Comparison of ENCODE assay signal across 1 cellular context in genomic region chr6:138996524-138996923, GRCh38.
TF ChIP-seq lines count a peak whose summit lies in the region.

No MANE protein-coding gene starts in this region.

TF ChIP-seq in IMR-90, 13 proteins besides CTCF, POLR2A, EP300 and RAD21 (continued from another document):
- no peak for TF ChIP-seq SMC3 (IDR thresholded peaks at IDR 0.05; ENCODE audit: low read depth, low read length)
- no peak for TF ChIP-seq MAZ (IDR thresholded peaks at IDR 0.05; ENCODE audit: borderline replicate concordance, low read depth, low read length)
- TF ChIP-seq BHLHE40 (IDR thresholded peaks at IDR 0.05; ENCODE audit: low read depth, low read length): no peak
- TF ChIP-seq, protein P1, sequence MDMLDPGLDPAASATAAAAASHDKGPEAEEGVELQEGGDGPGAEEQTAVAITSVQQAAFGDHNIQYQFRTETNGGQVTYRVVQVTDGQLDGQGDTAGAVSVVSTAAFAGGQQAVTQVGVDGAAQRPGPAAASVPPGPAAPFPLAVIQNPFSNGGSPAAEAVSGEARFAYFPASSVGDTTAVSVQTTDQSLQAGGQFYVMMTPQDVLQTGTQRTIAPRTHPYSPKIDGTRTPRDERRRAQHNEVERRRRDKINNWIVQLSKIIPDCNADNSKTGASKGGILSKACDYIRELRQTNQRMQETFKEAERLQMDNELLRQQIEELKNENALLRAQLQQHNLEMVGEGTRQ (IDR thresholded peaks at IDR 0.05; ENCODE audit: low read depth, low read length): no peak
- no peak for TF ChIP-seq RFX5 (IDR thresholded peaks at IDR 0.05; ENCODE audit: low read depth, low read length)
- no peak for TF ChIP-seq NFE2L2 (IDR thresholded peaks at IDR 0.05; ENCODE audit: low read depth, low read length)
- no peak for TF ChIP-seq CHD1 (IDR thresholded peaks at IDR 0.05; ENCODE audit: low read depth, low read length)
- TF ChIP-seq MAFK (IDR thresholded peaks at IDR 0.05; ENCODE audit: low read depth, low read length): no peak
TF ChIP-seq in IMR-90: peak in this region for 0.
